11 cellular contexts compared by ENCODE assay signal in the genomic region with DNA sequence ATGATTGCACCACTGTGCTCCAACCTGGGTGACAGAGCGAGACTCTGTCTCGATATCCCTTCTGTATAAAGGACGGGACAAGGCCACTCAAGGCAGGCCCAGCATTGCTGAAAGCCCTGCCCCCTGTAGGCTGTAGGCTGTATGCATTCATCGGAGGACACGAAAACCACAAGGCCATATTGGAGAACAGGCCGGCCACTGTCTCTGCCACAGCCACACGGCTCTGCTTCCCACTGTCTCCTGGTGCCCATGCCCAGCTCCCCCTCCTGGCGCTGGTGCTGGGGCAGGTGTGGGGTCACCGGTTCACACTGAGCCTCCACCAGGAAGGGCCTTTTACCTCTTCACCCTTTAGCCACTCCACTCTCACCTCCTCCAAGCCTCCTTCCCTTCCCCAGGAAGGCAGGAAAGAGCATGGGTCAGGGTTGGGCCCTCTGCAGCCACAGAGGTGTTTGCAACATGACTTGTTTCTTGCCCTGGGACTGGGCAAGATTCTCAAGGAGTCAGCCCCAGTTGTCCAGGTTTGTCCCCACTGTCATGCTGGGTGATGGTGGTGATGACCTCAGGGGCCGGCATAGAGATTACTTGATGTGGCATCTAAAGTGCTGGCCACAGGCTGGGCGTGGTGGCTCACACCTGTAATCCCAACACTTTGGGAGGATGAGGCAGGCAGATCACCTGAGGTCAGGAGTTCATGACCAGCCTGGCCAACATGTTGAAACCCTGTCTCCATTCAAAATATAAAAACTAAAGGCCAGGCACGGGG. TPM values are rescaled to one million over a fixed set of nuclear protein-coding genes. Genes with fewer than 3 reads are reported as not detected.
DNase-seq lines count a peak whose midpoint lies in the region; ATAC-seq, FAIRE-seq and TF ChIP-seq lines count a peak whose summit lies in the region.
"Had no signal": no experiment of that assay in that cellular context is flagged by ENCODE, and none has a peak within 500 bp of the region (broad histone marks: within the 10 kb centered on the region; RNA-seq: fewer than 3 reads in every experiment).

No MANE protein-coding gene starts in this region.

- intact Hi-C loops in K562 (cut with micrococcal nuclease), result loop anchor here (5.0 kb wide), 1 partner anchor 36 kb away; no protein-coding TSS in a partner anchor

- no peak overlapping the region for H2BK12ac ChIP-seq in neuronal stem cell (ENCODE audit: low read length)

- H3K4me3 ChIP-seq in K562 (no peak overlapping the region), neuronal stem cell (ENCODE audit: low read length in 2 of 2) (no peak overlapping the region)

- TF ChIP-seq CTCF in K562 (IDR thresholded peaks at IDR 0.05 in 2 of 3, conservative IDR thresholded peaks at IDR 0.05 in 1 of 3; ENCODE audit: insufficient read depth in 2 of 3, low read depth in 1 of 3, low read length in 3 of 3), result peak; percentile 53 to 57 (median 55)

- H3K79me1 ChIP-seq in neuronal stem cell (ENCODE audit: low read depth, low read length), result peaks cover 12% of the 10 kb centered on the region

- peak in 1 of 2 experiments; percentile 30; a peak in 2 of 4 replicates for TF ChIP-seq RAD21 in K562 (CRISPR knock-in tag; conservative IDR thresholded peaks at IDR 0.05 in 1 of 2, IDR thresholded peaks at IDR 0.05 in 1 of 2)

- TF ChIP-seq POLR2A in K562 (conservative IDR thresholded peaks at IDR 0.05), result peak; percentile 53

- H4K91ac ChIP-seq in neuronal stem cell (ENCODE audit: low read depth, low read length, poor library complexity), result no peak overlapping the region

- TF ChIP-seq EP300 in K562 (IDR thresholded peaks at IDR 0.05; ENCODE audit: low read length), result no peak

- no peak overlapping the region for H2AK5ac ChIP-seq in neuronal stem cell (ENCODE audit: low read depth, low read length)

- H3K27me3 ChIP-seq in K562 (ENCODE audit: control insufficient read depth in 2 of 2, insufficient read depth in 2 of 2, low read length in 2 of 2) (no peaks in the 10 kb centered on the region), neuronal stem cell (ENCODE audit: control insufficient read depth in 3 of 3, insufficient read depth in 3 of 3, low read depth in 1 of 3, low read length in 3 of 3) (peaks cover 0 to 2% (median 0%) of the 10 kb centered on the region in 3 experiments)

- FAIRE-seq in K562 (lab: Jason Lieb, UNC), result no peak

- DNase-seq in NCI-H2171 treated with DMSO at 0.1 percent for 48 hours (lab: John Stamatoyannopoulos, UW) (peak; percentile 25), NCI-H2171 (lab: John Stamatoyannopoulos, UW) (no peak), HuH-7.5 (ENCODE audit: low spot score) (peak; percentile 47), K562 (ENCODE audit: extremely low read depth in 1 of 4, low spot score in 3 of 4) (peak in 1 of 4 experiments; percentile 57), neuronal stem cell (ENCODE audit: low spot score) (no peak), nucleus accumbens (lab: John Stamatoyannopoulos, UW) (no peak), NCI-H187 treated with DMSO at 0.1 percent for 48 hours (lab: John Stamatoyannopoulos, UW) (no peak)
- DNase-seq: amygdala; stimulated activated CD4-positive, alpha-beta T cell treated with anti-CD3 and anti-CD28 coated beads, Interleukin-4, amount 100 ng/mL, for 4 hours; substantia nigra had no signal

- H3K27ac ChIP-seq in K562 (ENCODE audit: extremely low read depth, low read depth, low read length) (no peak overlapping the region), neuronal stem cell (replicated peaks; ENCODE audit: low read length) (no peak overlapping the region)

- H3K9ac ChIP-seq in K562 (ENCODE audit: insufficient read depth in 1 of 2, low read depth in 2 of 2, low read length in 2 of 2), result peak overlapping the region in 1 of 2 experiments; percentile 33; a peak in 1 of 4 replicates
- H3K9ac ChIP-seq in neuronal stem cell (ENCODE audit: low read depth, low read length, poor library complexity), result no peak overlapping the region

- H3K4me2 ChIP-seq in K562 (ENCODE audit: insufficient read depth, low read length), result no peak overlapping the region
- H3K4me2 ChIP-seq in neuronal stem cell (ENCODE audit: insufficient read depth, low read length, poor library complexity, severe bottlenecking), result no peak overlapping the region

- no peak overlapping the region for H2BK120ac ChIP-seq in neuronal stem cell (ENCODE audit: low read depth, low read length)

- peaks cover 3% of the 10 kb centered on the region for H3K9me1 ChIP-seq in K562 (ENCODE audit: control insufficient read depth, insufficient read depth, low read length)

- peaks cover 5% of the 10 kb centered on the region; the same call in 2 of the 3 replicates for H3K79me2 ChIP-seq in K562 (ENCODE audit: control insufficient read depth, insufficient read depth, low read length)

- H3K4ac ChIP-seq in neuronal stem cell (ENCODE audit: low read length), result peak overlapping the region; percentile 66

- H2BK5ac ChIP-seq in neuronal stem cell (ENCODE audit: low read length), result peak overlapping the region; percentile 24

- WGBS in K562 (ENCODE audit: insufficient coverage, low coverage, missing lambda C conversion rate), result 65% methylated on average over 12 of the region's 12 CpGs
- WGBS in neuronal stem cell (ENCODE audit: extremely low coverage in 2 of 2, insufficient read length in 2 of 2, insufficient replicate concordance in 1 of 2), 2 donors, result no CpG with 5 or more reads among the region's 12 CpGs

- H4K8ac ChIP-seq in neuronal stem cell (ENCODE audit: low read depth, low read length), result no peak overlapping the region

- in situ Hi-C loops in K562 (cut with MboI), result no loop called here

- H3K9me3 ChIP-seq in K562 (replicated peaks; ENCODE audit: control insufficient read depth, insufficient read depth, low read depth, low read length), result no peaks in the 10 kb centered on the region
- H3K9me3 ChIP-seq in neuronal stem cell (replicated peaks in 1 of 2; ENCODE audit: control insufficient read depth in 2 of 2, insufficient read depth in 1 of 2, low read depth in 1 of 2, low read length in 2 of 2), result no peaks in the 10 kb centered on the region

- no peak overlapping the region for H3K14ac ChIP-seq in neuronal stem cell (ENCODE audit: low read length)

- H3K36me3 ChIP-seq in K562 (ENCODE audit: control insufficient read depth, insufficient read depth, low read length) (peaks cover 22% of the 10 kb centered on the region; the same call in 2 of the 3 replicates), neuronal stem cell (replicated peaks in 1 of 2; ENCODE audit: control insufficient read depth in 2 of 2, insufficient read depth in 2 of 2, low read length in 2 of 2) (peaks cover 20 to 32% of the 10 kb centered on the region in 2 donors)

- H4K20me1 ChIP-seq in K562 (replicated peaks; ENCODE audit: control insufficient read depth, insufficient read depth, low read length), result 0 out of 2 replicates have a peak, but pooled peaks cover 4% of the 10 kb centered on the region

- BruUV-seq in K562 (replicated peaks; lab: Mats Ljungman, UMichigan), result no TSS peak

- POLR2A ChIA-PET in K562 (lab: Yijun Ruan, JAX), result interaction anchor here (0.6 kb wide), 1 partner anchor 47 kb away, joined by 3 read pairs; no protein-coding TSS in a partner anchor

- H3K4me1 ChIP-seq in K562 (replicated peaks in 1 of 2; ENCODE audit: control insufficient read depth in 2 of 2, insufficient read depth in 2 of 2, low read length in 2 of 2), result peaks cover 7 to 78% of the 10 kb centered on the region in 2 experiments; a peak in 4 of 5 replicates
- peaks cover 25 to 33% of the 10 kb centered on the region in 2 donors for H3K4me1 ChIP-seq in neuronal stem cell (ENCODE audit: control insufficient read depth in 2 of 2, insufficient read depth in 1 of 2, low read depth in 1 of 2, low read length in 2 of 2)

- no peak overlapping the region for H3K23ac ChIP-seq in neuronal stem cell (ENCODE audit: low read depth, low read length, poor library complexity)

- ATAC-seq in K562 (peak; percentile 80), HG02981 (IDR thresholded peaks at IDR 0.05; ENCODE audit: unreplicated experiment) (no peak)

- CTCF ChIA-PET in K562 (lab: Yijun Ruan, JAX; ENCODE audit: low intra/inter-chr PET ratio), result no interaction called here

- H2BK15ac ChIP-seq in neuronal stem cell (ENCODE audit: low read length), result no peak overlapping the region

- H2AFZ ChIP-seq in K562 (ENCODE audit: low read depth, low read length) (no peak overlapping the region), neuronal stem cell (ENCODE audit: low read length) (no peak overlapping the region)

- H3K18ac ChIP-seq in neuronal stem cell (ENCODE audit: low read length), result no peak overlapping the region

RNA-seq across cellular contexts. Expression of a gene that starts 5.3 kb away (rescaled TPM):
- 0.42 TPM in 1 of 2 replicates, not detected in the other for total RNA-seq in K562 (2011; cell fraction: chromatin; rRNA removed; ENCODE audit: low replicate concordance)
- total RNA-seq in K562 (2011; cell fraction: nucleolus; rRNA removed), result 0.13 and 0.17 TPM in 2 replicates
- not detected in 2 replicates for total RNA-seq in K562 (2011; cell fraction: nucleoplasm; rRNA removed)
- total RNA-seq in K562 (2014; rRNA removed) (not detected in 2 replicates), K562 (2014; rRNA removed; fragmentation: Illumina TruSeq; extraction: Trizol) (not detected in 2 replicates), K562 (2015; rRNA removed; fragmentation: Illumina TruSeq; extraction: Trizol) (not detected in 2 replicates), K562 (2021) (not detected in 2 replicates)
- polyA plus RNA-seq in K562 (2011; rRNA removed) (not detected in 2 replicates), K562 (2014; fragmentation: Illumina TruSeq; extraction: Trizol) (not detected in 2 replicates), K562 (2014; fragmentation: Nextera tagmentation; extraction: Ambion mirVana) (not detected), K562 (2014; rRNA removed) (not detected in 2 replicates)
- polyA plus RNA-seq in K562 (2011; cell fraction: cytosol; rRNA removed), result not detected in 2 replicates
- not detected in 2 replicates for polyA plus RNA-seq in K562 (2011; cell fraction: nucleus; rRNA removed)
- 0.07 and 0.08 TPM in 2 replicates for polyA plus RNA-seq in K562 (2012)
- not detected in 2 replicates for polyA minus RNA-seq in K562 (2011; rRNA and poly(A)+ RNA removed)
- polyA minus RNA-seq in K562 (2011; cell fraction: cytosol; rRNA and poly(A)+ RNA removed), result not detected in 2 replicates
- not detected in 2 replicates for polyA minus RNA-seq in K562 (2011; cell fraction: nucleus; rRNA and poly(A)+ RNA removed)
- polyA plus RNA-seq in neuronal stem cell (2013, experiment 1 of 2), result 0.96 TPM
- 1.1 TPM for polyA plus RNA-seq in neuronal stem cell (2013, experiment 2 of 2)

RNA-seq across cellular contexts. Expression of a gene that starts 5.9 kb away (rescaled TPM):
- 28.4 and 114 TPM in 2 replicates for total RNA-seq in K562 (2011; cell fraction: chromatin; rRNA removed; ENCODE audit: low replicate concordance)
- 102 and 124 TPM in 2 replicates for total RNA-seq in K562 (2011; cell fraction: nucleolus; rRNA removed)
- 40.8 and 51.4 TPM in 2 replicates for total RNA-seq in K562 (2011; cell fraction: nucleoplasm; rRNA removed)
- total RNA-seq in K562 (2014; rRNA removed) (50.2 and 66.0 TPM in 2 replicates), K562 (2014; rRNA removed; fragmentation: Illumina TruSeq; extraction: Trizol) (6.4 and 11.6 TPM in 2 replicates), K562 (2015; rRNA removed; fragmentation: Illumina TruSeq; extraction: Trizol) (25.8 and 28.4 TPM in 2 replicates), K562 (2021) (43.0 and 46.1 TPM in 2 replicates)
- polyA plus RNA-seq in K562 (2011; rRNA removed) (11.5 and 19.7 TPM in 2 replicates), K562 (2014; fragmentation: Illumina TruSeq; extraction: Trizol) (17.6 and 21.1 TPM in 2 replicates), K562 (2014; fragmentation: Nextera tagmentation; extraction: Ambion mirVana) (1 to 10 TPM in 1 of 2 experiments, under 1 TPM in 1; 0.75 to 2.2 TPM), K562 (2014; rRNA removed) (46.1 and 57.0 TPM in 2 replicates)
- polyA plus RNA-seq in K562 (2011; cell fraction: cytosol; rRNA removed), result 12.4 and 30.6 TPM in 2 replicates
- 115 and 152 TPM in 2 replicates for polyA plus RNA-seq in K562 (2011; cell fraction: nucleus; rRNA removed)
- 25.5 and 36.0 TPM in 2 replicates for polyA plus RNA-seq in K562 (2012)
- polyA minus RNA-seq in K562 (2011; rRNA and poly(A)+ RNA removed), result 3.6 and 6.3 TPM in 2 replicates
- 5.9 and 8.8 TPM in 2 replicates for polyA minus RNA-seq in K562 (2011; cell fraction: cytosol; rRNA and poly(A)+ RNA removed)
- 44.7 and 53.2 TPM in 2 replicates for polyA minus RNA-seq in K562 (2011; cell fraction: nucleus; rRNA and poly(A)+ RNA removed)
- 31.4 TPM for polyA plus RNA-seq in neuronal stem cell (2013, experiment 1 of 2)
- polyA plus RNA-seq in neuronal stem cell (2013, experiment 2 of 2), result 29.6 TPM

RNA-seq across cellular contexts. Expression of a gene that starts 9.1 kb away (rescaled TPM):
- total RNA-seq in K562 (2011; cell fraction: chromatin; rRNA removed; ENCODE audit: low replicate concordance), result 29.2 and 69.3 TPM in 2 replicates
- total RNA-seq in K562 (2011; cell fraction: nucleolus; rRNA removed), result 36.9 and 38.2 TPM in 2 replicates
- total RNA-seq in K562 (2011; cell fraction: nucleoplasm; rRNA removed), result 27.0 and 36.9 TPM in 2 replicates
- total RNA-seq in K562 (2014; rRNA removed) (7.2 and 13.4 TPM in 2 replicates), K562 (2014; rRNA removed; fragmentation: Illumina TruSeq; extraction: Trizol) (4.2 and 4.9 TPM in 2 replicates), K562 (2015; rRNA removed; fragmentation: Illumina TruSeq; extraction: Trizol) (9.1 and 11.2 TPM in 2 replicates), K562 (2021) (22.6 and 24.3 TPM in 2 replicates)
- polyA plus RNA-seq in K562 (2011; rRNA removed) (5.7 and 9.4 TPM in 2 replicates), K562 (2014; fragmentation: Illumina TruSeq; extraction: Trizol) (7.2 and 9.4 TPM in 2 replicates), K562 (2014; fragmentation: Nextera tagmentation; extraction: Ambion mirVana) (1 to 10 TPM; 1.7 to 4.2 TPM), K562 (2014; rRNA removed) (8.3 and 9.3 TPM in 2 replicates)
- polyA plus RNA-seq in K562 (2011; cell fraction: cytosol; rRNA removed), result 7.1 and 12.3 TPM in 2 replicates
- 22.9 and 34.2 TPM in 2 replicates for polyA plus RNA-seq in K562 (2011; cell fraction: nucleus; rRNA removed)
- 8.5 and 9.1 TPM in 2 replicates for polyA plus RNA-seq in K562 (2012)
- 6.5 and 9.7 TPM in 2 replicates for polyA minus RNA-seq in K562 (2011; rRNA and poly(A)+ RNA removed)
- polyA minus RNA-seq in K562 (2011; cell fraction: cytosol; rRNA and poly(A)+ RNA removed), result 13.1 and 14.3 TPM in 2 replicates
- 12.5 and 15.3 TPM in 2 replicates for polyA minus RNA-seq in K562 (2011; cell fraction: nucleus; rRNA and poly(A)+ RNA removed)
- polyA plus RNA-seq in neuronal stem cell (2013, experiment 1 of 2), result 7.1 TPM
- polyA plus RNA-seq in neuronal stem cell (2013, experiment 2 of 2), result 7.2 TPM

RNA-seq across cellular contexts. Expression of a gene that starts 36.6 kb away (rescaled TPM):
- total RNA-seq in K562 (2011; cell fraction: chromatin; rRNA removed; ENCODE audit: low replicate concordance), result 85.7 and 196 TPM in 2 replicates
- total RNA-seq in K562 (2011; cell fraction: nucleolus; rRNA removed), result 118 and 124 TPM in 2 replicates
- 119 and 147 TPM in 2 replicates for total RNA-seq in K562 (2011; cell fraction: nucleoplasm; rRNA removed)
- total RNA-seq in K562 (2014; rRNA removed) (46.2 and 66.4 TPM in 2 replicates), K562 (2014; rRNA removed; fragmentation: Illumina TruSeq; extraction: Trizol) (26.2 and 29.5 TPM in 2 replicates), K562 (2015; rRNA removed; fragmentation: Illumina TruSeq; extraction: Trizol) (34.2 and 36.9 TPM in 2 replicates), K562 (2021) (62.9 and 70.1 TPM in 2 replicates)
- polyA plus RNA-seq in K562 (2011; rRNA removed) (18.5 and 18.8 TPM in 2 replicates), K562 (2014; fragmentation: Illumina TruSeq; extraction: Trizol) (30.8 and 43.5 TPM in 2 replicates), K562 (2014; fragmentation: Nextera tagmentation; extraction: Ambion mirVana) (1 to 10 TPM; 4.1 to 5.4 TPM), K562 (2014; rRNA removed) (24.6 and 28.5 TPM in 2 replicates)
- polyA plus RNA-seq in K562 (2011; cell fraction: cytosol; rRNA removed), result 23.2 and 35.3 TPM in 2 replicates
- polyA plus RNA-seq in K562 (2011; cell fraction: nucleus; rRNA removed), result 34.8 and 58.2 TPM in 2 replicates
- polyA plus RNA-seq in K562 (2012), result 35.0 and 35.7 TPM in 2 replicates
- polyA minus RNA-seq in K562 (2011; rRNA and poly(A)+ RNA removed), result 39.0 and 67.5 TPM in 2 replicates
- 65.5 and 70.9 TPM in 2 replicates for polyA minus RNA-seq in K562 (2011; cell fraction: cytosol; rRNA and poly(A)+ RNA removed)
- polyA minus RNA-seq in K562 (2011; cell fraction: nucleus; rRNA and poly(A)+ RNA removed), result 35.1 and 42.3 TPM in 2 replicates
- polyA plus RNA-seq in neuronal stem cell (2013, experiment 1 of 2), result 26.8 TPM
- polyA plus RNA-seq in neuronal stem cell (2013, experiment 2 of 2), result 26.7 TPM

RNA-seq across cellular contexts. Expression of a gene that starts 47.9 kb away (rescaled TPM):
- total RNA-seq in K562 (2011; cell fraction: chromatin; rRNA removed; ENCODE audit: low replicate concordance), result 30.3 and 91.0 TPM in 2 replicates
- 132 and 138 TPM in 2 replicates for total RNA-seq in K562 (2011; cell fraction: nucleolus; rRNA removed)
- 102 and 104 TPM in 2 replicates for total RNA-seq in K562 (2011; cell fraction: nucleoplasm; rRNA removed)
- 28.4 and 48.6 TPM in 2 replicates for total RNA-seq in K562 (2014; rRNA removed)
- total RNA-seq in K562 (2014; rRNA removed; fragmentation: Illumina TruSeq; extraction: Trizol), result 10.2 and 10.8 TPM in 2 replicates
- total RNA-seq in K562 (2015; rRNA removed; fragmentation: Illumina TruSeq; extraction: Trizol), result 22.7 and 24.3 TPM in 2 replicates
- 213 and 228 TPM in 2 replicates for total RNA-seq in K562 (2021)
- polyA plus RNA-seq in K562 (2011; rRNA removed), result 7.1 and 14.1 TPM in 2 replicates
- 28.4 and 49.5 TPM in 2 replicates for polyA plus RNA-seq in K562 (2011; cell fraction: cytosol; rRNA removed)
- 18.4 and 28.6 TPM in 2 replicates for polyA plus RNA-seq in K562 (2011; cell fraction: nucleus; rRNA removed)
- 228 and 237 TPM in 2 replicates for polyA plus RNA-seq in K562 (2012)
- polyA plus RNA-seq in K562 (2014; fragmentation: Illumina TruSeq; extraction: Trizol), result 44.5 and 83.3 TPM in 2 replicates
- 1 to 10 TPM; 2.9 to 5.2 TPM for polyA plus RNA-seq in K562 (2014; fragmentation: Nextera tagmentation; extraction: Ambion mirVana)
- polyA plus RNA-seq in K562 (2014; rRNA removed), result 63.0 and 66.3 TPM in 2 replicates
- polyA minus RNA-seq in K562 (2011; rRNA and poly(A)+ RNA removed), result 4.5 and 5.5 TPM in 2 replicates
- polyA minus RNA-seq in K562 (2011; cell fraction: cytosol; rRNA and poly(A)+ RNA removed), result 81.8 and 143 TPM in 2 replicates
- polyA minus RNA-seq in K562 (2011; cell fraction: nucleus; rRNA and poly(A)+ RNA removed), result 8.2 and 10.8 TPM in 2 replicates
- polyA plus RNA-seq in neuronal stem cell (2013, experiment 1 of 2), result 244 TPM
- polyA plus RNA-seq in neuronal stem cell (2013, experiment 2 of 2), result 240 TPM

Comparison
In these comparisons a context has a peak if more than half of its experiments do, and no peak if none do; other contexts are left out.
1. DNase-seq: peak in NCI-H2171 treated with DMSO at 0.1 percent for 48 hours (single experiment) and HuH-7.5 (single experiment); none in NCI-H2171 (single experiment), neuronal stem cell (single experiment), nucleus accumbens (0 of 56) and NCI-H187 treated with DMSO at 0.1 percent for 48 hours (single experiment).